2 cellular contexts compared by ENCODE assay signal in the genomic region with DNA sequence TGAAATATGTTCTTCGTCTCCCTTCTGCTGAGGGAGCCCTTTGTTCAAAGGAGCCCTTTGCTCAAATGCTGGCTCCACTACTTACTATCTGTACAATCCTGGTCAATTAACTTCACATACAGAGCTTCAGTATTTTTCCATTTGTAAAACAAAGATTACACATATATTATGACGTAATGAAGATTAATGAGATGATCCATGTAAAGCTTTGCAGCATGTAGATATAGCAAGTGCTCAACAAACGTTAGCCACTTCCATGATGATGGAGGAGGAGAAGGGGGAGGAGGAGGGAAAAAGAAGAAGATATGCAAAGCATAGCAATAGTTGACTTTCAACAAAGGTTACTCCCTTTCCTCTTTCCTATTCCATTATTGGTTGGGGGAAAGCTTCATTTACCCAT.
TF ChIP-seq lines count a peak whose summit lies in the region.

No MANE protein-coding gene starts in this region.

TF ChIP-seq in HepG2, 621 proteins besides CTCF, POLR2A, EP300 and RAD21:
- TF ChIP-seq JDP2 (CRISPR knock-in tag; IDR thresholded peaks at IDR 0.05; ENCODE audit: borderline replicate concordance), result no peak
- TF ChIP-seq ATF7 (IDR thresholded peaks at IDR 0.05), result peak; percentile 82
- TF ChIP-seq ATF7 (CRISPR knock-in tag; IDR thresholded peaks at IDR 0.05), result no peak
- TF ChIP-seq CREB1 (IDR thresholded peaks at IDR 0.05), result peak; percentile 35; the same call in 1 of the 2 replicates
- TF ChIP-seq CREB1 (CRISPR knock-in tag; IDR thresholded peaks at IDR 0.05), result no peak
- no peak for TF ChIP-seq PCBP2 (optimal IDR thresholded peaks at IDR 0.05; ENCODE audit: low read depth, low read length, poor library complexity, severe bottlenecking)
TF ChIP-seq in HepG2: peak in this region for 2.

TF ChIP-seq in GM12878, 131 proteins besides CTCF, POLR2A, EP300 and RAD21:
- TF ChIP-seq, protein P1, sequence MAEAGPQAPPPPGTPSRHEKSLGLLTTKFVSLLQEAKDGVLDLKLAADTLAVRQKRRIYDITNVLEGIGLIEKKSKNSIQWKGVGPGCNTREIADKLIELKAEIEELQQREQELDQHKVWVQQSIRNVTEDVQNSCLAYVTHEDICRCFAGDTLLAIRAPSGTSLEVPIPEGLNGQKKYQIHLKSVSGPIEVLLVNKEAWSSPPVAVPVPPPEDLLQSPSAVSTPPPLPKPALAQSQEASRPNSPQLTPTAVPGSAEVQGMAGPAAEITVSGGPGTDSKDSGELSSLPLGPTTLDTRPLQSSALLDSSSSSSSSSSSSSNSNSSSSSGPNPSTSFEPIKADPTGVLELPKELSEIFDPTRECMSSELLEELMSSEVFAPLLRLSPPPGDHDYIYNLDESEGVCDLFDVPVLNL (IDR thresholded peaks at IDR 0.05; ENCODE audit: low read depth, low read length), result no peak
- peak; percentile 71 for TF ChIP-seq ATF7 (IDR thresholded peaks at IDR 0.05; ENCODE audit: low read depth)
